Comparison of ENCODE assay signal across 28 cellular contexts in the genomic region with DNA sequence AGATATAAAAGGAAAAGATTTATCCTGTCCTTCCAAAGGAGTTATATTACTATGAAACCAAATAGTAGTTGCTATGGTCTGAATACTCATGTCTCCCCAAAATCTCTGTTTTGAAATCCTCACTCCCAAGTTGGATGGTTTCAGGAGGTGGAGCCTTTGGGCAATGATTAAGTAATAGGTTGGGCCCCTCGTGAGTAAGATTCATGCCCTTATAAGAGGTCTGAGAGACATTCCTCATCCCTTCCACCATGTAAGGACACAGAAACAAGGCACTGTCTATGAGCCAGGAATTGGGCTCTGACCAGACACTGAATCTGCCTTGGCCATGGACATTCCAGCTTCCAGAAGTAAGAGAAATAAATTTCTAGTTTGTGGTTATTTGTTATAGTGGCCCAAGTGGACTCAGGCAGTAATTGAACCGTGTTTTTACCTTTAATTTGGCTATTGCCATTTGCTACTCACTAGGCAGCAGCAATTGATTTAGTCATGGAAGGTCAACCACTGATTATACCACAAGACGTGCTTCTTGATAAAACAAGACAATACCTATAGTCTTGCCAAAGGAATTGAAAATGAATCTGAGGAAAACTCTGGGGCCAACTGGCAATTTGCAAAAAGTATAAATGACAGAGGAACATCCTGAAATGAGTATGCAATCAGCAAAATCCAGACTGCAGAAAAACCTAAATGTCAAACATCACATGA.
DNase-seq lines count a peak whose midpoint lies in the region; ATAC-seq and TF ChIP-seq lines count a peak whose summit lies in the region.
"Had no signal": no experiment of that assay in that cellular context is flagged by ENCODE, and none has a peak within 500 bp of the region (broad histone marks: within the 10 kb centered on the region; RNA-seq: fewer than 3 reads in every experiment).

No MANE protein-coding gene starts in this region.

- H3K36me3 ChIP-seq in breast epithelium = no peaks in the 10 kb centered on the region
- H3K36me3 ChIP-seq: SJCRH30 had no signal

- no peaks in the 10 kb centered on the region for H3K27me3 Mint-ChIP-seq in MCF 10A (ENCODE audit: insufficient read depth, unreplicated experiment)
- H3K27me3 Mint-ChIP-seq in activated naive CD8-positive, alpha-beta T cell treated with anti-CD3 and anti-CD28 coated beads, Interleukin-2, amount 50 U/mL, for 24 hours = no peaks in the 10 kb centered on the region
- H3K27me3 Mint-ChIP-seq: B cell had no signal

- TF ChIP-seq CTCF in MCF 10A (IDR thresholded peaks at IDR 0.05; ENCODE audit: unreplicated experiment) (no peak), breast epithelium (IDR thresholded peaks at IDR 0.05) (no peak), fibroblast of pulmonary artery (IDR thresholded peaks at IDR 0.05; ENCODE audit: low read length, missing control alignments) (no peak)

- H3K27me3 ChIP-seq in breast epithelium = no peaks in the 10 kb centered on the region
- H3K27me3 ChIP-seq: SJCRH30 had no signal

- no peaks in the 10 kb centered on the region for H3K4me1 ChIP-seq in breast epithelium
- H3K4me1 ChIP-seq: SJCRH30 had no signal

- no TSS peak for BruUV-seq in MCF 10A (replicated peaks; lab: Mats Ljungman, UMichigan)

- DNase-seq in MCF 10A (ENCODE audit: unreplicated experiment) (peak; percentile 12), breast epithelium (ENCODE audit: low spot score in 2 of 2) (no peak), dermis blood vessel endothelial cell (peak; percentile 42), fibroblast of pulmonary artery (ENCODE audit: low read depth) (peak; percentile 18), RPMI8226 (no peak)
- no peak for DNase-seq in activated naive CD8-positive, alpha-beta T cell treated with anti-CD3 and anti-CD28 coated beads, Interleukin-2, amount 50 U/mL, for 24 hours
- no peak for DNase-seq in activated naive CD4-positive, alpha-beta T cell treated with anti-CD3 and anti-CD28 coated beads, Interleukin-2, amount 50 U/mL, for 72 hours (ENCODE audit: low spot score in 2 of 2)
- DNase-seq: Caco-2; CD8-positive, alpha-beta T cell; DND-41; GM23248; H9; Karpas-422; NCI-H1092 treated with DMSO at 0.1 percent for 48 hours; NCI-H1436; NCI-H187; NCI-H2081 treated with DMSO at 0.1 percent for 48 hours; NCI-H2171; NCI-H510A; NCI-H69; OCI-M1; SJCRH30 had no signal

- no peaks in the 10 kb centered on the region for H3K9me3 ChIP-seq in breast epithelium
- H3K9me3 ChIP-seq: Caco-2, SJCRH30 had no signal

- POLR2A ChIA-PET in MCF 10A (lab: Yijun Ruan, JAX) = no interaction called here

- peaks cover 5% of the 10 kb centered on the region for H3K4me1 Mint-ChIP-seq in MCF 10A (ENCODE audit: insufficient read depth, unreplicated experiment)
- H3K4me1 Mint-ChIP-seq in activated naive CD8-positive, alpha-beta T cell treated with anti-CD3 and anti-CD28 coated beads, Interleukin-2, amount 50 U/mL, for 24 hours = no peaks in the 10 kb centered on the region
- H3K4me1 Mint-ChIP-seq: B cell had no signal

- H3K4me3 ChIP-seq in breast epithelium = no peak overlapping the region
- H3K4me3 ChIP-seq in fibroblast of pulmonary artery (replicated peaks; ENCODE audit: low read depth, low read length) = no peak overlapping the region
- H3K4me3 ChIP-seq: GM23248, SJCRH30 had no signal

- H3K9me3 Mint-ChIP-seq in MCF 10A (ENCODE audit: unreplicated experiment) = no peaks in the 10 kb centered on the region
- H3K9me3 Mint-ChIP-seq in activated naive CD8-positive, alpha-beta T cell treated with anti-CD3 and anti-CD28 coated beads, Interleukin-2, amount 50 U/mL, for 24 hours = peaks cover 4% of the 10 kb centered on the region
- peaks cover 0 to 6% of the 10 kb centered on the region in 2 donors for H3K9me3 Mint-ChIP-seq in activated naive CD4-positive, alpha-beta T cell treated with anti-CD3 and anti-CD28 coated beads, Interleukin-2, amount 50 U/mL, for 72 hours

- CTCF ChIA-PET in MCF 10A (lab: Yijun Ruan, JAX) = no interaction called here

- no peak overlapping the region for H3K4me3 Mint-ChIP-seq in MCF 10A (ENCODE audit: unreplicated experiment)
- no peak overlapping the region for H3K4me3 Mint-ChIP-seq in activated naive CD8-positive, alpha-beta T cell treated with anti-CD3 and anti-CD28 coated beads, Interleukin-2, amount 50 U/mL, for 24 hours
- H3K4me3 Mint-ChIP-seq: B cell; CD8-positive, alpha-beta T cell; H9 had no signal

- no peaks in the 10 kb centered on the region for H3K36me3 Mint-ChIP-seq in MCF 10A (ENCODE audit: insufficient read depth, unreplicated experiment)
- no peaks in the 10 kb centered on the region for H3K36me3 Mint-ChIP-seq in activated naive CD8-positive, alpha-beta T cell treated with anti-CD3 and anti-CD28 coated beads, Interleukin-2, amount 50 U/mL, for 24 hours (ENCODE audit: low read depth)
- H3K36me3 Mint-ChIP-seq in activated naive CD4-positive, alpha-beta T cell treated with anti-CD3 and anti-CD28 coated beads, Interleukin-2, amount 50 U/mL, for 72 hours = no peaks in the 10 kb centered on the region
- H3K36me3 Mint-ChIP-seq: CD8-positive, alpha-beta T cell had no signal

- H3K27ac ChIP-seq in breast epithelium = no peak overlapping the region
- H3K27ac ChIP-seq: 22Rv1, C4-2B, GM23248, SJCRH30 had no signal

- H3K27ac Mint-ChIP-seq in MCF 10A (ENCODE audit: low read depth, unreplicated experiment) = peak overlapping the region; percentile 23
- H3K27ac Mint-ChIP-seq in activated naive CD8-positive, alpha-beta T cell treated with anti-CD3 and anti-CD28 coated beads, Interleukin-2, amount 50 U/mL, for 24 hours = no peak overlapping the region
- no peak overlapping the region for H3K27ac Mint-ChIP-seq in activated naive CD4-positive, alpha-beta T cell treated with anti-CD3 and anti-CD28 coated beads, Interleukin-2, amount 50 U/mL, for 72 hours
- H3K27ac Mint-ChIP-seq: B cell; CD8-positive, alpha-beta T cell; H9 had no signal

- ATAC-seq in GM21737 (IDR thresholded peaks at IDR 0.05; ENCODE audit: unreplicated experiment) = no peak
- ATAC-seq in activated naive CD8-positive, alpha-beta T cell treated with anti-CD3 and anti-CD28 coated beads, Interleukin-2, amount 50 U/mL, for 24 hours = no peak
- ATAC-seq in activated naive CD4-positive, alpha-beta T cell treated with anti-CD3 and anti-CD28 coated beads, Interleukin-2, amount 50 U/mL, for 72 hours = no peak
- ATAC-seq: CD8-positive, alpha-beta T cell; HepG2; Right ventricle myocardium inferior had no signal

- no peak for TF ChIP-seq POLR2A in breast epithelium (IDR thresholded peaks at IDR 0.05)

- intact Hi-C loops in MCF 10A (cut with micrococcal nuclease) = no loop called here
- intact Hi-C loops in breast epithelium (cut with DNase I; ENCODE audit: low total_unique reads) = no loop called here

Comparison
In these comparisons a context has a peak if more than half of its experiments do, and no peak if none do; other contexts are left out.
1. DNase-seq: peak in MCF 10A (single experiment), dermis blood vessel endothelial cell (single experiment) and fibroblast of pulmonary artery (single experiment); none in breast epithelium (0 of 2), activated naive CD8-positive, alpha-beta T cell treated with anti-CD3 and anti-CD28 coated beads, Interleukin-2, amount 50 U/mL, for 24 hours (single experiment), RPMI8226 (single experiment) and activated naive CD4-positive, alpha-beta T cell treated with anti-CD3 and anti-CD28 coated beads, Interleukin-2, amount 50 U/mL, for 72 hours (0 of 2).